ENCODE assay signal across 32 cellular contexts in genomic region chr14:45068396-45068795, GRCh38.
"Had no signal": no experiment of that assay in that cellular context is flagged by ENCODE, and none has a peak within 500 bp of the region (broad histone marks: within the 10 kb centered on the region; RNA-seq: fewer than 3 reads in every experiment).

No MANE protein-coding gene starts in this region.

- H3K4me3 Mint-ChIP-seq: activated CD4-positive, alpha-beta memory T cell treated with anti-CD3 and anti-CD28 coated beads for 36 hours; activated CD4-positive, alpha-beta T cell treated with anti-CD3 and anti-CD28 coated beads for 36 hours; activated CD4-positive, alpha-beta T cell treated with anti-CD3 and anti-CD28 coated beads, Interleukin-2, amount 10 ng/mL, durations not matched to agents 24 days and 14 days; activated CD8-positive, alpha-beta memory T cell treated with anti-CD3 and anti-CD28 coated beads, Interleukin-2, amount 10 ng/mL, durations not matched to agents 7 days and 5 days; activated CD8-positive, alpha-beta T cell treated with anti-CD3 and anti-CD28 coated beads, Interleukin-2, amount 10 ng/mL, durations not matched to agents 7 days and 5 days; activated naive CD4-positive, alpha-beta T cell treated with anti-CD3 and anti-CD28 coated beads for 36 hours; activated naive CD4-positive, alpha-beta T cell treated with anti-CD3 and anti-CD28 coated beads, Interleukin-2, amount 50 U/mL, for 24 hours; activated naive CD8-positive, alpha-beta T cell treated with anti-CD3 and anti-CD28 coated beads for 36 hours; activated naive CD8-positive, alpha-beta T cell treated with anti-CD3 and anti-CD28 coated beads, Interleukin-2, amount 50 U/mL, for 24 hours; activated T-helper 1 cell treated with anti-CD3 and anti-CD28 coated beads, Interleukin-12 subunit alpha, Interleukin-12 subunit beta, Interleukin-2, Interleukin-4 antibody, amounts not matched to agents 30 ng/mL and 10 ng/mL and 1 ng/mL, durations not matched to agents 14 hours and 24 hours and 36 hours; central memory CD8-positive, alpha-beta T cell; dendritic cell treated with granulocyte-macrophage colony-stimulating factor and Interleukin-4, amounts not matched to agents 40 ng/mL and 50 ng/mL, for 4 days; endodermal cell had no signal

- H3K27me3 Mint-ChIP-seq: activated CD4-positive, alpha-beta memory T cell treated with anti-CD3 and anti-CD28 coated beads for 36 hours; activated CD4-positive, alpha-beta T cell treated with anti-CD3 and anti-CD28 coated beads for 36 hours; activated CD4-positive, alpha-beta T cell treated with anti-CD3 and anti-CD28 coated beads, Interleukin-2, amount 10 ng/mL, durations not matched to agents 24 days and 14 days; activated CD8-positive, alpha-beta memory T cell treated with anti-CD3 and anti-CD28 coated beads, Interleukin-2, amount 10 ng/mL, durations not matched to agents 7 days and 5 days; activated naive CD4-positive, alpha-beta T cell treated with anti-CD3 and anti-CD28 coated beads, Interleukin-2, amount 50 U/mL, for 24 hours; activated naive CD8-positive, alpha-beta T cell treated with anti-CD3 and anti-CD28 coated beads for 36 hours; activated naive CD8-positive, alpha-beta T cell treated with anti-CD3 and anti-CD28 coated beads, Interleukin-2, amount 50 U/mL, for 24 hours; central memory CD8-positive, alpha-beta T cell; dendritic cell treated with granulocyte-macrophage colony-stimulating factor and Interleukin-4, amounts not matched to agents 40 ng/mL and 50 ng/mL, for 4 days had no signal

- H3K4me1 ChIP-seq: ascending aorta, foreskin keratinocyte had no signal

- H3K4me3 ChIP-seq: adrenal gland, ascending aorta, coronary artery, dorsolateral prefrontal cortex, esophagus muscularis mucosa, gastrocnemius medialis, heart left ventricle had no signal

- H3K9me3 Mint-ChIP-seq: activated CD4-positive, alpha-beta memory T cell treated with anti-CD3 and anti-CD28 coated beads for 36 hours; activated naive CD4-positive, alpha-beta T cell treated with anti-CD3 and anti-CD28 coated beads for 36 hours; activated naive CD4-positive, alpha-beta T cell treated with anti-CD3 and anti-CD28 coated beads, Interleukin-2, amount 50 U/mL, for 24 hours; activated naive CD8-positive, alpha-beta T cell treated with anti-CD3 and anti-CD28 coated beads for 36 hours; activated naive CD8-positive, alpha-beta T cell treated with anti-CD3 and anti-CD28 coated beads, Interleukin-2, amount 50 U/mL, for 24 hours; activated T-helper 1 cell treated with anti-CD3 and anti-CD28 coated beads, Interleukin-12 subunit alpha, Interleukin-12 subunit beta, Interleukin-2, Interleukin-4 antibody, amounts not matched to agents 30 ng/mL and 10 ng/mL and 1 ng/mL, durations not matched to agents 14 hours and 24 hours and 36 hours; activated T-helper 2 cell treated with anti-CD3 and anti-CD28 coated beads, Interferon-gamma antibody, Interleukin-2, Interleukin-4, amounts not matched to agents 10 μg/mL and 5 μg/mL and 100 μg/mL, durations not matched to agents 14 hours and 24 hours and 36 hours; central memory CD8-positive, alpha-beta T cell; dendritic cell treated with granulocyte-macrophage colony-stimulating factor and Interleukin-4, amounts not matched to agents 40 ng/mL and 50 ng/mL, for 4 days had no signal

- H3K27ac Mint-ChIP-seq: activated CD4-positive, alpha-beta memory T cell treated with anti-CD3 and anti-CD28 coated beads for 36 hours; activated CD4-positive, alpha-beta T cell treated with anti-CD3 and anti-CD28 coated beads for 36 hours; activated CD4-positive, alpha-beta T cell treated with anti-CD3 and anti-CD28 coated beads, Interleukin-2, amount 10 ng/mL, durations not matched to agents 24 days and 14 days; activated CD8-positive, alpha-beta memory T cell treated with anti-CD3 and anti-CD28 coated beads, Interleukin-2, amount 10 ng/mL, durations not matched to agents 7 days and 5 days; activated CD8-positive, alpha-beta T cell treated with anti-CD3 and anti-CD28 coated beads, Interleukin-2, amount 10 ng/mL, durations not matched to agents 7 days and 5 days; activated naive CD4-positive, alpha-beta T cell treated with anti-CD3 and anti-CD28 coated beads for 36 hours; activated naive CD4-positive, alpha-beta T cell treated with anti-CD3 and anti-CD28 coated beads, Interleukin-2, amount 50 U/mL, for 24 hours; activated naive CD8-positive, alpha-beta T cell treated with anti-CD3 and anti-CD28 coated beads for 36 hours; activated naive CD8-positive, alpha-beta T cell treated with anti-CD3 and anti-CD28 coated beads, Interleukin-2, amount 50 U/mL, for 24 hours; activated T-helper 1 cell treated with anti-CD3 and anti-CD28 coated beads, Interleukin-12 subunit alpha, Interleukin-12 subunit beta, Interleukin-2, Interleukin-4 antibody, amounts not matched to agents 30 ng/mL and 10 ng/mL and 1 ng/mL, durations not matched to agents 14 hours and 24 hours and 36 hours; activated T-helper 2 cell treated with anti-CD3 and anti-CD28 coated beads, Interferon-gamma antibody, Interleukin-2, Interleukin-4, amounts not matched to agents 10 μg/mL and 5 μg/mL and 100 μg/mL, durations not matched to agents 14 hours and 24 hours and 36 hours; dendritic cell treated with granulocyte-macrophage colony-stimulating factor and Interleukin-4, amounts not matched to agents 40 ng/mL and 50 ng/mL, for 4 days; endodermal cell had no signal

- H3K9me3 ChIP-seq: adrenal gland, ascending aorta, esophagus muscularis mucosa, gastrocnemius medialis, heart left ventricle had no signal

- H3K27me3 ChIP-seq: adrenal gland, ascending aorta, brain microvascular endothelial cell, dorsolateral prefrontal cortex, esophagus muscularis mucosa, foreskin keratinocyte, gastrocnemius medialis, heart left ventricle had no signal

- H3K36me3 ChIP-seq: adrenal gland, brain microvascular endothelial cell had no signal

- H3K4me1 Mint-ChIP-seq: activated CD4-positive, alpha-beta T cell treated with anti-CD3 and anti-CD28 coated beads for 36 hours; activated naive CD4-positive, alpha-beta T cell treated with anti-CD3 and anti-CD28 coated beads, Interleukin-2, amount 50 U/mL, for 24 hours; activated naive CD8-positive, alpha-beta T cell treated with anti-CD3 and anti-CD28 coated beads, Interleukin-2, amount 50 U/mL, for 24 hours; central memory CD8-positive, alpha-beta T cell had no signal

- ATAC-seq: activated CD4-positive, alpha-beta T cell treated with anti-CD3 and anti-CD28 coated beads for 36 hours; activated CD8-positive, alpha-beta memory T cell treated with anti-CD3 and anti-CD28 coated beads, Interleukin-2, amount 10 ng/mL, durations not matched to agents 7 days and 5 days; activated CD8-positive, alpha-beta T cell treated with anti-CD3 and anti-CD28 coated beads, Interleukin-2, amount 10 ng/mL, durations not matched to agents 7 days and 5 days; activated naive CD8-positive, alpha-beta T cell treated with anti-CD3 and anti-CD28 coated beads, Interleukin-2, amount 50 U/mL, for 24 hours; foreskin keratinocyte; gastrocnemius medialis; heart left ventricle had no signal

- DNase-seq: activated CD4-positive, alpha-beta memory T cell treated with anti-CD3 and anti-CD28 coated beads for 36 hours; activated CD4-positive, alpha-beta T cell treated with anti-CD3 and anti-CD28 coated beads for 36 hours; activated CD4-positive, alpha-beta T cell treated with anti-CD3 and anti-CD28 coated beads, Interleukin-2, amount 10 ng/mL, durations not matched to agents 24 days and 14 days; activated CD4-positive, CD25-positive, alpha-beta regulatory T cell; activated CD4-positive, CD25-positive, alpha-beta regulatory T cell treated with anti-CD3 and anti-CD28 coated beads, Interleukin-2, amount 50 U/mL, for 72 hours; activated CD8-positive, alpha-beta memory T cell treated with anti-CD3 and anti-CD28 coated beads, Interleukin-2, amount 10 ng/mL, durations not matched to agents 7 days and 5 days; activated CD8-positive, alpha-beta memory T cell treated with anti-CD3 and anti-CD28 coated beads, Interleukin-2, amount 50 U/mL, for 4 hours; activated CD8-positive, alpha-beta T cell treated with anti-CD3 and anti-CD28 coated beads, Interleukin-2, amount 10 ng/mL, durations not matched to agents 7 days and 5 days; activated effector memory CD4-positive, alpha-beta T cell treated with anti-CD3 and anti-CD28 coated beads, Interleukin-2, amount 50 U/mL, for 16 hours; activated naive CD4-positive, alpha-beta T cell treated with anti-CD3 and anti-CD28 coated beads for 36 hours; activated naive CD8-positive, alpha-beta T cell treated with anti-CD3 and anti-CD28 coated beads for 36 hours; activated naive CD8-positive, alpha-beta T cell treated with anti-CD3 and anti-CD28 coated beads, Interleukin-2, amount 50 U/mL, for 24 hours; activated T-cell treated with anti-CD3 and anti-CD28 coated beads, Interleukin-2, amount 50 U/mL, for 1 hour; activated T-cell treated with anti-CD3 and anti-CD28 coated beads, Interleukin-2, amount 50 U/mL, for 48 hours; adrenal gland; brain microvascular endothelial cell; dorsolateral prefrontal cortex; effector memory CD4-positive, alpha-beta T cell; endodermal cell; foreskin keratinocyte; gastrocnemius medialis; glutamatergic neuron; heart left ventricle had no signal

- FAIRE-seq: bronchial epithelial cell had no signal

- H3K27ac ChIP-seq: adrenal gland, ascending aorta, brain microvascular endothelial cell, coronary artery, dorsolateral prefrontal cortex, esophagus muscularis mucosa, foreskin keratinocyte, gastrocnemius medialis, heart left ventricle had no signal
